Comparison of ENCODE assay signal across 8 cellular contexts in genomic region chr17:40309031-40309937, GRCh38. TPM values are rescaled to one million over a fixed set of nuclear protein-coding genes. Genes with fewer than 3 reads are reported as not detected.
DNase-seq lines count a peak whose midpoint lies in the region; ATAC-seq and TF ChIP-seq lines count a peak whose summit lies in the region.

RARA (plus strand) TSS chr17:40309180; CDS start chr17:40331219, 22,039 bp downstream.

- H3K9ac ChIP-seq in SK-N-SH (peak within 1 kb of the TSS; percentile 58), mucosa of stomach (ENCODE audit: low read length) (peak within 1 kb of the TSS; percentile 69)

- POLR2A ChIA-PET in SK-N-SH (lab: Yijun Ruan, JAX): interaction anchor here (0.6 to 3.9 kb wide), 9 partner anchors 8 to 233 kb away, joined by 3 to 27 read pairs (median 4); no protein-coding TSS in a partner anchor

- no peak for TF ChIP-seq EP300 in SK-N-SH (IDR thresholded peaks at IDR 0.05; ENCODE audit: borderline replicate concordance in 1 of 2, low read depth in 1 of 2, low read length in 1 of 2)

- no peak within 1 kb of the TSS for H2AFZ ChIP-seq in SK-N-SH (ENCODE audit: low read depth)

- H3K27ac ChIP-seq in 22Rv1 (0 out of 2 replicates have a peak within 1 kb of the TSS, but pooled peaks have one; percentile 20), SK-N-SH (ENCODE audit: low read depth in 2 of 2, low read length in 1 of 2) (peak within 1 kb of the TSS; percentile 95 to 99)

- H3K27me3 ChIP-seq in SK-N-SH (ENCODE audit: insufficient read depth) (no peaks in the 10 kb centered on the region), mucosa of stomach (ENCODE audit: control insufficient read depth, insufficient read depth, low read length) (no peaks in the 10 kb centered on the region)

- H3K4me1 ChIP-seq in SK-N-SH (ENCODE audit: control insufficient read depth in 1 of 2, insufficient read depth in 2 of 2, low read depth in 1 of 2, low read length in 1 of 2): peaks cover 69 to 90% of the 10 kb centered on the region in 2 experiments
- H3K4me1 ChIP-seq in mucosa of stomach (ENCODE audit: control insufficient read depth, insufficient read depth, low read length): peaks cover 79% of the 10 kb centered on the region

- DNase-seq in GM20000 (ENCODE audit: low spot score) (peak; percentile 74), SK-N-SH (peak; percentile 67), epidermal melanocyte (ENCODE audit: insufficient read length, low spot score) (peak; percentile 27), ureter (ENCODE audit: low spot score) (peak; percentile 56)

- H3F3A ChIP-seq in SK-N-SH (replicated peaks; ENCODE audit: insufficient read depth): peaks cover 59% of the 10 kb centered on the region

- peak within 1 kb of the TSS; percentile 65 to 69 for H3K4me3 ChIP-seq in SK-N-SH (ENCODE audit: low read depth in 2 of 2, low read length in 1 of 2)
- peak within 1 kb of the TSS; percentile 76 for H3K4me3 ChIP-seq in mucosa of stomach (ENCODE audit: low read length)

- peak; percentile 27 for TF ChIP-seq RAD21 in SK-N-SH (IDR thresholded peaks at IDR 0.05; ENCODE audit: low read length)

- H3K9me3 ChIP-seq in SK-N-SH (no peaks in the 10 kb centered on the region), mucosa of stomach (ENCODE audit: control insufficient read depth, low read length) (no peaks in the 10 kb centered on the region)

- ATAC-seq in HG02981 (IDR thresholded peaks at IDR 0.05; ENCODE audit: unreplicated experiment) (no peak), GM21526 (IDR thresholded peaks at IDR 0.05; ENCODE audit: low FRiP score, unreplicated experiment) (no peak)

- peaks cover 13% of the 10 kb centered on the region; the same call in 1 of the 2 replicates for H3K79me2 ChIP-seq in SK-N-SH (ENCODE audit: insufficient read depth)

- peak within 1 kb of the TSS; percentile 81 for H3K4me2 ChIP-seq in SK-N-SH

- H3K9me2 ChIP-seq in SK-N-SH: no peaks in the 10 kb centered on the region

- TF ChIP-seq CTCF in 22Rv1 (IDR thresholded peaks at IDR 0.05) (no peak), GM20000 (IDR thresholded peaks at IDR 0.05; ENCODE audit: extremely low read depth, missing control alignments) (no peak), SK-N-SH (IDR thresholded peaks at IDR 0.05) (no peak)

- no peaks in the 10 kb centered on the region for H3K36me3 ChIP-seq in SK-N-SH (replicated peaks in 1 of 2; ENCODE audit: control insufficient read depth in 1 of 2, insufficient read depth in 2 of 2, low read length in 1 of 2)
- no peaks in the 10 kb centered on the region for H3K36me3 ChIP-seq in mucosa of stomach (ENCODE audit: control insufficient read depth, insufficient read depth, low read length)

- CTCF ChIA-PET in SK-N-SH (lab: Yijun Ruan, JAX): interaction anchor here (0.6 to 57.6 kb wide), 9 partner anchors 4 to 224 kb away, joined by 3 to 1706 read pairs (median 4); partner anchors contain the start of genes CDC6, GJD3, RARA and WIPF2

- 19% methylated on average over 18 of the region's 20 CpGs for WGBS in SK-N-SH (ENCODE audit: low lambda C conversion rate)

- no peaks in the 10 kb centered on the region for H4K20me1 ChIP-seq in SK-N-SH (ENCODE audit: insufficient read depth)

TF ChIP-seq in SK-N-SH, 30 proteins besides CTCF, POLR2A, EP300 and RAD21 (continues in another document):
- TF ChIP-seq RFX5 (IDR thresholded peaks at IDR 0.05; ENCODE audit: low read length): no peak
- no peak for TF ChIP-seq TEAD4 (IDR thresholded peaks at IDR 0.05; ENCODE audit: borderline replicate concordance, insufficient read depth)
- TF ChIP-seq IRF3 (IDR thresholded peaks at IDR 0.05; ENCODE audit: low read depth, low read length): no peak
- no peak for TF ChIP-seq ELF1 (IDR thresholded peaks at IDR 0.05)
- no peak for TF ChIP-seq USF2 (IDR thresholded peaks at IDR 0.05; ENCODE audit: borderline replicate concordance, low read depth, low read length)
- no peak for TF ChIP-seq FOSL2 (IDR thresholded peaks at IDR 0.05; ENCODE audit: borderline replicate concordance, low read depth)
- no peak for TF ChIP-seq FOXM1 (IDR thresholded peaks at IDR 0.05; ENCODE audit: low read depth)
- TF ChIP-seq JUND (IDR thresholded peaks at IDR 0.05): no peak
- no peak for TF ChIP-seq POLR2AphosphoS5 (IDR thresholded peaks at IDR 0.05; ENCODE audit: low read depth, low read length)
- no peak for TF ChIP-seq RXRA (IDR thresholded peaks at IDR 0.05; ENCODE audit: borderline replicate concordance, low read depth)
- peak; percentile 51 for TF ChIP-seq NFIC (IDR thresholded peaks at IDR 0.05; ENCODE audit: borderline replicate concordance)
- TF ChIP-seq MXI1 (IDR thresholded peaks at IDR 0.05; ENCODE audit: low read depth, low read length): peak; percentile 35; the same call in 1 of the 2 replicates
- peak; percentile 14; the same call in 1 of the 2 replicates for TF ChIP-seq SMC3 (IDR thresholded peaks at IDR 0.05; ENCODE audit: low read depth, low read length)
- TF ChIP-seq GATA2 (CRISPR knock-in tag; IDR thresholded peaks at IDR 0.05): 0 out of 2 replicates have a peak, but pooled peaks have one; percentile 24
- TF ChIP-seq REST (IDR thresholded peaks at IDR 0.05; ENCODE audit: low read depth, low read length): no peak
- peak; percentile 66; the same call in 1 of the 2 replicates for TF ChIP-seq TCF12 (IDR thresholded peaks at IDR 0.05)
- TF ChIP-seq CHD2 (IDR thresholded peaks at IDR 0.05; ENCODE audit: low read length, partially characterized antibody): peak; percentile 61
- TF ChIP-seq ZBTB33 (IDR thresholded peaks at IDR 0.05; ENCODE audit: borderline replicate concordance, low read depth): no peak
- TF ChIP-seq NRF1 (IDR thresholded peaks at IDR 0.05; ENCODE audit: low read depth, low read length): no peak
- no peak for TF ChIP-seq FOXJ3 (CRISPR knock-in tag; IDR thresholded peaks at IDR 0.05)
- TF ChIP-seq GABPA (IDR thresholded peaks at IDR 0.05; ENCODE audit: low read depth): no peak
- TF ChIP-seq MEF2A (IDR thresholded peaks at IDR 0.05; ENCODE audit: borderline replicate concordance, low read depth): no peak

RNA-seq across cellular contexts. Expression of gene RARA, which starts in this region (rescaled TPM):
- 8.9 and 13.3 TPM in 2 replicates for polyA plus RNA-seq in SK-N-SH (2012; rRNA removed)
- polyA plus RNA-seq in SK-N-SH (2012; cell fraction: cytosol; rRNA removed): 6.9 and 9.6 TPM in 2 replicates
- 13.2 and 15.0 TPM in 2 replicates for polyA plus RNA-seq in SK-N-SH (2012; cell fraction: nucleus; rRNA removed)
- 34.9 TPM for total RNA-seq in ureter
